In the genomic region with DNA sequence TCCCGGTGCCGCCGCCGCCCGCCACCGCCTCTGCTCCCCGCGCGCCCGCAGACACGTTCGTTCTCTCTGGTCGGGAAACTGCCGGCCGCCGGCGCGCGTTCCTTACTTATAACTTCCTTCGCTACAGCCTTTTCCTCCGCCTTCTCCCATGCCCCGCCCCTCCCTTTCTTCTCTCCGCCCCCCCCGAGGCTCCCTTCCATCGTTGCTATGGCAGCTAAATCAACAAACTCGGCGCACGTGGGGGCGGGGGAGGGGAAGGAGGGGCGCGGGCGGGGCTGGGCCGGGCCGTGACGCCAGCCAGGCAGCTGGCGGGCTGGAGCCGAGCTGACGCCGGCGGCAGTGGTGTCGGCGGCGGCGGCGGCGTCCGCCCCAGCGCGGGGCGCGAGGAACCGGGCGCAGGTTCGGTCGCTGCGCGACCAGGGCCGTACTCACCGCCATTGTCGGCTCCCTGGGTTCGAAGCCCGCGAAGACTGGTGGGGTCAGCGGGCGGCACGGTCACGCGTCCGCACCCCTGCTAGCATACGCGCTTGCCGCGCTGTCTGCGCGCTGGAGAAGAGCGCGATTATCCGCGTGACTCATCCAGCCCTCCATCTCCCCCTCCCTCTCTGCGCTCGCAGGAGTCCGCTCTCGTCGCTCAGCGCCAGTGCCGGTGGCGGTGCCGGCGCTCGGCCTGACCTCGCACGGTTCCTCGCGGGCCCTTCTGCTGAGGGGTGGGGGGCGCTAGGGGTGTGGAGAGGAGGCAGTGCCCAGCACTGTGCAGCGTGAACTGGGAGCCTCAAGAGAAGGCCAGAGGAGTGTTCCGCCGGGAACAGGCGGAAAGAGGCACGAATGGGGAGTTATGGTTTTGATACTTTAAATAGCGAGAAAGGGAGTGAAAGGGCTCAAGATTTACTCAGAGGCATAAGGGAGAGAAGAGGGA, we compare ENCODE assay signal across 8 cellular contexts. TPM values are rescaled to one million over a fixed set of nuclear protein-coding genes. Genes with fewer than 3 reads are reported as not detected.
DNase-seq lines count a peak whose midpoint lies in the region; ATAC-seq and TF ChIP-seq lines count a peak whose summit lies in the region.

A gene (minus strand): TSS at position 83 of the 919 bp plus-strand sequence. CDS start 597 bp downstream, outside the sequence.

- no peaks in the 10 kb centered on the region for H3K9me3 ChIP-seq in Peyer's patch

- H3K4me1 Mint-ChIP-seq in natural killer cell treated with Interleukin-12 subunit alpha and Interleukin-12 subunit beta and Interleukin-15 and Interleukin-18, amount 100 ng/mL, for 72 hours (ENCODE audit: low read depth in 2 of 2): peaks cover 11 to 13% of the 10 kb centered on the region in 2 donors

- peaks cover 0 to 30% (median 0%) of the 10 kb centered on the region in 3 donors for H3K36me3 ChIP-seq in Peyer's patch

- H3K27ac ChIP-seq in Peyer's patch: peak within 1 kb of the TSS; percentile 70 to 97 (median 92)

- TF ChIP-seq POLR2A in Peyer's patch (IDR thresholded peaks at IDR 0.05): peak; percentile 78 to 86

- peak; percentile 64 for ATAC-seq in GM21526 (IDR thresholded peaks at IDR 0.05; ENCODE audit: low FRiP score, unreplicated experiment)
- ATAC-seq in natural killer cell treated with Interleukin-12 subunit alpha and Interleukin-12 subunit beta and Interleukin-15 and Interleukin-18, amount 100 ng/mL, for 72 hours: peak; percentile 85 to 89

- peak; percentile 94 for DNase-seq in COLO829 (ENCODE audit: low spot score)
- DNase-seq in HuH-7 (ENCODE audit: low spot score): peak; percentile 93
- DNase-seq in Peyer's patch: peak; percentile 59 to 96 (median 93)
- peak; percentile 82 for DNase-seq in activated effector memory CD4-positive, alpha-beta T cell treated with anti-CD3 and anti-CD28 coated beads, Interleukin-2, amount 50 U/mL, for 16 hours
- DNase-seq in fibroblast of villous mesenchyme (ENCODE audit: low read depth): peak; percentile 97
- DNase-seq in natural killer cell treated with Interleukin-12 subunit alpha and Interleukin-12 subunit beta and Interleukin-15 and Interleukin-18, amount 100 ng/mL, for 72 hours (ENCODE audit: low spot score): peak; percentile 79
- peak; percentile 46 for DNase-seq in stimulated activated naive CD4-positive, alpha-beta T cell treated with Interleukin-2 at 50 U/mL for 16 hours (lab: John Stamatoyannopoulos, UW)

- TF ChIP-seq CTCF in Peyer's patch (IDR thresholded peaks at IDR 0.05) (peak in 2 of 6 experiments; percentile 9 to 11), fibroblast of villous mesenchyme (IDR thresholded peaks at IDR 0.05; ENCODE audit: insufficient read depth, low read depth, low read length) (no peak)

- H3K4me3 ChIP-seq in Peyer's patch (peak within 1 kb of the TSS; percentile 53 to 89 (median 76)), fibroblast of villous mesenchyme (ENCODE audit: low read depth, low read length) (peak within 1 kb of the TSS; percentile 70)

- H3K4me3 Mint-ChIP-seq in natural killer cell treated with Interleukin-12 subunit alpha and Interleukin-12 subunit beta and Interleukin-15 and Interleukin-18, amount 100 ng/mL, for 72 hours: peak within 1 kb of the TSS; percentile 86

- no peaks in the 10 kb centered on the region for H3K27me3 ChIP-seq in Peyer's patch

- peaks cover 43 to 48% of the 10 kb centered on the region in 2 donors for H3K27me3 Mint-ChIP-seq in natural killer cell treated with Interleukin-12 subunit alpha and Interleukin-12 subunit beta and Interleukin-15 and Interleukin-18, amount 100 ng/mL, for 72 hours

- no peaks in the 10 kb centered on the region for H3K9me3 Mint-ChIP-seq in natural killer cell treated with Interleukin-12 subunit alpha and Interleukin-12 subunit beta and Interleukin-15 and Interleukin-18, amount 100 ng/mL, for 72 hours

- H3K36me3 Mint-ChIP-seq in natural killer cell treated with Interleukin-12 subunit alpha and Interleukin-12 subunit beta and Interleukin-15 and Interleukin-18, amount 100 ng/mL, for 72 hours: no peaks in the 10 kb centered on the region

- no peak within 1 kb of the TSS for H3K27ac Mint-ChIP-seq in natural killer cell treated with Interleukin-12 subunit alpha and Interleukin-12 subunit beta and Interleukin-15 and Interleukin-18, amount 100 ng/mL, for 72 hours

- H3K4me1 ChIP-seq in Peyer's patch: peaks cover 0 to 22% (median 3%) of the 10 kb centered on the region in 4 donors

RNA-seq across cellular contexts. Expression of the gene that starts here (rescaled TPM):
- total RNA-seq in Peyer's patch: 100 to 1,000 TPM in 3 of 4 donors, 10 to 100 TPM in 1; 83.3 to 197 (median 165) TPM
- 2.6 and 3.5 TPM in 2 replicates for total RNA-seq in fibroblast of villous mesenchyme
- total RNA-seq in natural killer cell treated with Interleukin-12 subunit alpha and Interleukin-12 subunit beta and Interleukin-15 and Interleukin-18, amount 100 ng/mL, for 72 hours: 1 to 10 TPM in 1 of 2 donors, under 1 TPM in 1; 0.98 to 1.0 TPM

Comparison
In these comparisons a context has a peak if more than half of its experiments do, and no peak if none do; other contexts are left out.
1. Peak in every context shown above with its lines: DNase-seq, ATAC-seq, H3K4me3 ChIP-seq and H3K27ac ChIP-seq.
2. RNA of the gene that starts here (total RNA-seq): 83.3 to 197 TPM in Peyer's patch; 2.6 to 3.5 TPM in fibroblast of villous mesenchyme and 0.98 to 1.0 TPM in natural killer cell treated with Interleukin-12 subunit alpha and Interleukin-12 subunit beta and Interleukin-15 and Interleukin-18, amount 100 ng/mL, for 72 hours; every median in the first group is over 10 times any median in the second.
3. DNase-seq: peak in every context shown above with its lines; median percentile 97 in fibroblast of villous mesenchyme; 94 in COLO829; 93 in HuH-7; 93 in Peyer's patch; 82 in activated effector memory CD4-positive, alpha-beta T cell treated with anti-CD3 and anti-CD28 coated beads, Interleukin-2, amount 50 U/mL, for 16 hours; 79 in natural killer cell treated with Interleukin-12 subunit alpha and Interleukin-12 subunit beta and Interleukin-15 and Interleukin-18, amount 100 ng/mL, for 72 hours; 46 in stimulated activated naive CD4-positive, alpha-beta T cell treated with Interleukin-2 at 50 U/mL for 16 hours.